Comparison of ENCODE assay signal across 1 cellular context in genomic region chr9:35814106-35814840, GRCh38.
A peak's percentile ranks its signal among the peaks of the same experiment; 100 is the strongest.
TF ChIP-seq lines count a peak whose summit lies in the region.

No MANE protein-coding gene starts in this region.

TF ChIP-seq in K562, 482 proteins besides CTCF, POLR2A, EP300 and RAD21 (continued from another document and continues in another):
- TF ChIP-seq SUPT5H (IDR thresholded peaks at IDR 0.05) (0 out of 2 replicates have a peak, but pooled peaks have one; percentile 49), ZNF121 (CRISPR knock-in tag; conservative IDR thresholded peaks at IDR 0.05) (peak; percentile 24; the same call in 1 of the 2 replicates), NCOA4 (IDR thresholded peaks at IDR 0.05; ENCODE audit: partially characterized antibody) (no peak), COPS2 (conservative IDR thresholded peaks at IDR 0.05) (no peak), MYBL2 (IDR thresholded peaks at IDR 0.05; ENCODE audit: low read depth) (no peak), MYBL2 (CRISPR knock-in tag; IDR thresholded peaks at IDR 0.05; ENCODE audit: borderline replicate concordance) (no peak), SMARCB1 (IDR thresholded peaks at IDR 0.05; ENCODE audit: insufficient read length, low read depth) (no peak), RBM25 (IDR thresholded peaks at IDR 0.05; ENCODE audit: low read depth, low read length, severe bottlenecking) (no peak), ZNF133 (CRISPR knock-in tag; IDR thresholded peaks at IDR 0.05) (no peak), MIER1 (IDR thresholded peaks at IDR 0.05; ENCODE audit: low read depth) (no peak), C11orf30 (IDR thresholded peaks at IDR 0.05; ENCODE audit: low read depth) (no peak), GABPB1 (CRISPR knock-in tag; IDR thresholded peaks at IDR 0.05) (no peak), CHAMP1 (IDR thresholded peaks at IDR 0.05) (no peak), ARHGAP35 (IDR thresholded peaks at IDR 0.05; ENCODE audit: partially characterized antibody) (no peak), YY1 (IDR thresholded peaks at IDR 0.05; ENCODE audit: borderline replicate concordance in 1 of 3, control insufficient read depth in 1 of 3, extremely low read depth in 1 of 3, insufficient read depth in 3 of 3, insufficient read length in 1 of 3, insufficient replicate concordance in 2 of 3, low read depth in 1 of 3, low read length in 2 of 3) (no peak), HMG20B (CRISPR knock-in tag; IDR thresholded peaks at IDR 0.05) (no peak), KAT7 (CRISPR knock-in tag; IDR thresholded peaks at IDR 0.05; ENCODE audit: borderline replicate concordance) (no peak), EGR1 (conservative IDR thresholded peaks at IDR 0.05) (no peak), E2F6 (IDR thresholded peaks at IDR 0.05; ENCODE audit: borderline replicate concordance in 1 of 2, extremely low read depth in 1 of 2, insufficient read depth in 1 of 2, insufficient read length in 1 of 2, low read depth in 1 of 2, low read length in 1 of 2, poor library complexity in 1 of 2, severe bottlenecking in 1 of 2) (peak; percentile 46 to 58), RBM22 (IDR thresholded peaks at IDR 0.05; ENCODE audit: low read depth, low read length, poor library complexity, severe bottlenecking) (no peak), RNF2 (IDR thresholded peaks at IDR 0.05) (no peak), POLR2B (IDR thresholded peaks at IDR 0.05; ENCODE audit: low read depth, partially characterized antibody) (no peak), ZC3H8 (IDR thresholded peaks at IDR 0.05) (no peak), SETDB1 (IDR thresholded peaks at IDR 0.05; ENCODE audit: low read length) (no peak), ATF7 (IDR thresholded peaks at IDR 0.05) (peak; percentile 86), MYC (IDR thresholded peaks at IDR 0.05; ENCODE audit: low read depth, low read length) (0 out of 2 replicates have a peak, but pooled peaks have one; percentile 22), MYC (CRISPR knock-in tag; IDR thresholded peaks at IDR 0.05; ENCODE audit: borderline replicate concordance, low read depth) (no peak), CBX8 (IDR thresholded peaks at IDR 0.05; ENCODE audit: borderline replicate concordance, extremely low read depth, low read depth, low read length, poor library complexity, severe bottlenecking) (no peak), IRF2 (CRISPR knock-in tag; IDR thresholded peaks at IDR 0.05) (no peak), CBFA2T2 (conservative IDR thresholded peaks at IDR 0.05) (no peak), GTF2F1 (IDR thresholded peaks at IDR 0.05; ENCODE audit: low read depth, low read length) (no peak), ZNF76 (CRISPR knock-in tag; IDR thresholded peaks at IDR 0.05; ENCODE audit: borderline replicate concordance) (no peak), ZBTB40 (IDR thresholded peaks at IDR 0.05) (0 out of 2 replicates have a peak, but pooled peaks have one; percentile 22), ZBTB40 (CRISPR knock-in tag; IDR thresholded peaks at IDR 0.05) (no peak), SRSF7 (optimal IDR thresholded peaks at IDR 0.05; ENCODE audit: low read depth, low read length) (no peak), ZFP36 (IDR thresholded peaks at IDR 0.05; ENCODE audit: low read depth, low read length, partially characterized antibody) (no peak), ZBTB8A (IDR thresholded peaks at IDR 0.05; ENCODE audit: partially characterized antibody) (no peak), ZNF707 (CRISPR knock-in tag; conservative IDR thresholded peaks at IDR 0.05) (no peak), NBN (IDR thresholded peaks at IDR 0.05; ENCODE audit: low read depth) (no peak), FOXJ3 (CRISPR knock-in tag; IDR thresholded peaks at IDR 0.05) (no peak), ZBTB2 (IDR thresholded peaks at IDR 0.05) (no peak), NR2F6 (CRISPR knock-in tag; IDR thresholded peaks at IDR 0.05) (no peak), TFE3 (CRISPR knock-in tag; IDR thresholded peaks at IDR 0.05) (no peak), POU5F1 (IDR thresholded peaks at IDR 0.05; ENCODE audit: borderline replicate concordance, low read depth, low read length, partially characterized antibody) (no peak), AFF4 (CRISPR knock-in tag; IDR thresholded peaks at IDR 0.05) (no peak), PHB (CRISPR knock-in tag; IDR thresholded peaks at IDR 0.05) (no peak), RBM17 (IDR thresholded peaks at IDR 0.05; ENCODE audit: borderline replicate concordance, low read depth, low read length) (no peak), ZNF12 (CRISPR knock-in tag; IDR thresholded peaks at IDR 0.05) (no peak), RFX7 (CRISPR knock-in tag; IDR thresholded peaks at IDR 0.05) (no peak), NCOR1 (IDR thresholded peaks at IDR 0.05) (no peak), TRIM24 (IDR thresholded peaks at IDR 0.05) (no peak), CTBP1 (IDR thresholded peaks at IDR 0.05; ENCODE audit: borderline replicate concordance) (0 out of 2 replicates have a peak, but pooled peaks have one; percentile 18), HSF4 (CRISPR knock-in tag; IDR thresholded peaks at IDR 0.05; ENCODE audit: borderline replicate concordance) (no peak), ZNF780A (CRISPR knock-in tag; IDR thresholded peaks at IDR 0.05) (no peak)
